ENCODE assay signal across 9 cellular contexts in the genomic region with DNA sequence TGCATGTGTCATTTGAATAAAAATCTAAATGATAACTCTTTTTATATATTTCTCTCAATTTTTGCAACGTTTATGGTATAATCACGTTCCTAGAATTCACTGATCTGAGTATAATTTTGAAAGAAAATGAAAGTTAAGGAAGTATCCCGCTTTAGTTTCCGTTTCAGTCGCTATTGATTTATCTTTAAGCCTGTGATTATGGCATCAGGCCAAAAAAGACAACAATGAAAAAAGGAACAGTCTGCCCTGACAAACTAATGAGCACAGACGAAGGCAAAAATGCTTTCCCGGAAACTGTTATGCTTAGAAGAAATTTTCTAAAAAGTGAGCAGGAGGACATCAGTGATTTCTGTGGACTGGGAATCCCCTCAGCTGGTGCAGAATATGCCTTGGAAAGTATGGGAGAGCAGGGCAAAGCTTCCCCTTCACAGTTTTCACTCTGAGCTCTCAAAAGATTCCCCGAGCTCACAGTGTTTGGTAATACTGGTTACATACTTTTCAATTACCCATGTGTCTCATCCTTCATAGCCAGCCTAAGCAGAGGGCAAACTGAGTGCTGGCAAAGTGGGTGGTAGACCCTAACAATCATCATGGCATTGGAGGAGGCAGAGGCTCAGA. TPM values are rescaled to one million over a fixed set of nuclear protein-coding genes. Genes with fewer than 3 reads are reported as not detected.
DNase-seq lines count a peak whose midpoint lies in the region; ATAC-seq, FAIRE-seq and TF ChIP-seq lines count a peak whose summit lies in the region.
"Had no signal": no experiment of that assay in that cellular context is flagged by ENCODE, and none has a peak within 500 bp of the region (broad histone marks: within the 10 kb centered on the region; RNA-seq: fewer than 3 reads in every experiment).

No MANE protein-coding gene starts in this region.

- peaks cover 55% of the 10 kb centered on the region for H3K4me1 ChIP-seq in KMS-11 (ENCODE audit: low read depth, poor library complexity, severe bottlenecking)
- peaks cover 10% of the 10 kb centered on the region for H3K4me1 ChIP-seq in endothelial cell of umbilical vein (ENCODE audit: control insufficient read depth, extremely low read depth, insufficient read depth, low read length)

- peak; percentile 88 for DNase-seq in OCI-M1 (lab: John Stamatoyannopoulos, UW)
- peak; percentile 72 for DNase-seq in endothelial cell of umbilical vein (ENCODE audit: low read depth, low spot score)
- peak; percentile 41 for DNase-seq in pulmonary artery endothelial cell (ENCODE audit: low read depth, low spot score)
- DNase-seq in RCC 7860 (ENCODE audit: low spot score): no peak
- no peak for DNase-seq in stimulated activated naive CD4-positive, alpha-beta T cell treated with Interleukin-2 at 50 U/mL for 16 hours (lab: John Stamatoyannopoulos, UW)
- DNase-seq: head of caudate nucleus had no signal

- H3K4me2 ChIP-seq in KMS-11 (peak overlapping the region; percentile 79), endothelial cell of umbilical vein (ENCODE audit: insufficient read depth, low read length) (peak overlapping the region; percentile 92)

- POLR2A ChIA-PET in endothelial cell of umbilical vein (lab: Charles Lee): no interaction called here

- H4K20me1 ChIP-seq in KMS-11 (ENCODE audit: insufficient read depth) (no peaks in the 10 kb centered on the region), endothelial cell of umbilical vein (replicated peaks; ENCODE audit: control insufficient read depth, extremely low read depth, insufficient read depth, low read length) (no peaks in the 10 kb centered on the region)

- H3K4me3 ChIP-seq in KMS-11 (IDR thresholded peaks at IDR 0.05; ENCODE audit: insufficient read depth, low read depth, low read length): no peak overlapping the region
- peak overlapping the region; percentile 16 to 62 (median 36) for H3K4me3 ChIP-seq in endothelial cell of umbilical vein (replicated peaks in 1 of 3; ENCODE audit: insufficient read depth in 1 of 3, low read depth in 1 of 3, low read length in 3 of 3)

- TF ChIP-seq CTCF in KMS-11 (conservative IDR thresholded peaks at IDR 0.05; ENCODE audit: low read depth, low read length): no peak
- no peak for TF ChIP-seq CTCF in endothelial cell of umbilical vein (IDR thresholded peaks at IDR 0.05; ENCODE audit: extremely low read depth in 1 of 2, insufficient read depth in 1 of 2, low read depth in 1 of 2, low read length in 2 of 2)

- H3K79me2 ChIP-seq in KMS-11 (ENCODE audit: insufficient read depth, low read depth) (no peaks in the 10 kb centered on the region), endothelial cell of umbilical vein (ENCODE audit: control insufficient read depth, insufficient read depth, low read length) (no peaks in the 10 kb centered on the region)

- no peaks in the 10 kb centered on the region for H3K9me3 ChIP-seq in endothelial cell of umbilical vein (replicated peaks; ENCODE audit: control insufficient read depth, insufficient read depth, low read length)

- no peak for ATAC-seq in HG02981 (IDR thresholded peaks at IDR 0.05; ENCODE audit: unreplicated experiment)
- ATAC-seq in GM21447 (IDR thresholded peaks at IDR 0.05; ENCODE audit: unreplicated experiment): no peak

- no peak for TF ChIP-seq POLR2A in endothelial cell of umbilical vein (IDR thresholded peaks at IDR 0.05; ENCODE audit: low read depth, low read length)

- no peaks in the 10 kb centered on the region for H3K27me3 ChIP-seq in KMS-11 (ENCODE audit: insufficient read depth, low read depth)
- H3K27me3 ChIP-seq in endothelial cell of umbilical vein (ENCODE audit: control insufficient read depth in 2 of 2, insufficient read depth in 2 of 2, low read length in 2 of 2): peaks cover 4% of the 10 kb centered on the region in 2 experiments

- peak overlapping the region; percentile 33 for H2AFZ ChIP-seq in KMS-11 (ENCODE audit: low read depth)
- H2AFZ ChIP-seq in endothelial cell of umbilical vein (ENCODE audit: low read depth, low read length): peak overlapping the region; percentile 43

- dilution Hi-C loops in endothelial cell of umbilical vein (cut with MboI; ENCODE audit: extremely low pct_ligation_motif_present, low sequenced_read_pairs): no loop called here

- no peaks in the 10 kb centered on the region for H3K9me1 ChIP-seq in endothelial cell of umbilical vein (replicated peaks; ENCODE audit: control insufficient read depth, extremely low read depth, insufficient read depth, low read length)

- CTCF ChIA-PET in endothelial cell of umbilical vein (lab: Charles Lee): interaction anchor here (0.7 to 2.1 kb wide), 4 partner anchors 13 to 43 kb away, joined by 3 to 9 read pairs (median 3); partner anchors contain the start of gene SDAD1

- H3K36me3 ChIP-seq in KMS-11 (ENCODE audit: insufficient read depth) (no peaks in the 10 kb centered on the region), endothelial cell of umbilical vein (ENCODE audit: control insufficient read depth in 2 of 2, extremely low read depth in 1 of 2, insufficient read depth in 2 of 2, low read length in 2 of 2) (no peaks in the 10 kb centered on the region)

- FAIRE-seq in endothelial cell of umbilical vein (lab: Jason Lieb, UNC) (peak; percentile 77), RCC 7860 (lab: Jason Lieb, UNC) (no peak)

- BruUV-seq in endothelial cell of umbilical vein (replicated peaks; lab: Mats Ljungman, UMichigan): no TSS peak

- H3K9ac ChIP-seq in KMS-11 (peak overlapping the region; percentile 45; the same call in 1 of the 2 replicates), endothelial cell of umbilical vein (replicated peaks; ENCODE audit: extremely low read depth, insufficient read depth, low read length) (peak overlapping the region; percentile 53)

- intact Hi-C loops in endothelial cell of umbilical vein (cut with micrococcal nuclease): loop anchor here (2.0 kb wide), 1 partner anchor 26 kb away; no protein-coding TSS in a partner anchor

- peak overlapping the region; percentile 65 for H3K27ac ChIP-seq in KMS-11
- peak overlapping the region; percentile 7 for H3K27ac ChIP-seq in endothelial cell of umbilical vein (ENCODE audit: insufficient read depth, low read depth, low read length)

TF ChIP-seq in endothelial cell of umbilical vein, 7 proteins besides CTCF, POLR2A, EP300 and RAD21 (continues in another document):
- TF ChIP-seq MYC (IDR thresholded peaks at IDR 0.05; ENCODE audit: low read depth, low read length) (no peak), GATA2 (IDR thresholded peaks at IDR 0.05; ENCODE audit: insufficient read depth, insufficient read length, low read depth, low read length) (no peak)

RNA-seq across cellular contexts. Expression of gene CXCL10, which starts 5.1 kb away (rescaled TPM):
- total RNA-seq in endothelial cell of umbilical vein (not detected in 2 replicates), pulmonary artery endothelial cell (0.28 and 0.33 TPM in 2 replicates)
- polyA plus RNA-seq in endothelial cell of umbilical vein: 0.18 and 0.25 TPM in 2 replicates
- polyA plus RNA-seq in endothelial cell of umbilical vein (2011; cell fraction: cytosol; rRNA removed): 0.15 and 0.17 TPM in 2 replicates
- polyA plus RNA-seq in endothelial cell of umbilical vein (2011; cell fraction: nucleus; rRNA removed): not detected in 2 replicates
- not detected in 2 replicates for polyA plus RNA-seq in endothelial cell of umbilical vein (2012)
- not detected in 2 replicates for polyA minus RNA-seq in endothelial cell of umbilical vein
- polyA minus RNA-seq in endothelial cell of umbilical vein (2011; cell fraction: cytosol; rRNA and poly(A)+ RNA removed): not detected
- polyA minus RNA-seq in endothelial cell of umbilical vein (2011; cell fraction: nucleus; rRNA and poly(A)+ RNA removed): not detected in 2 replicates

RNA-seq across cellular contexts. Expression of gene CXCL11, which starts 7.5 kb away (rescaled TPM):
- 0.55 and 1.1 TPM in 2 replicates for total RNA-seq in endothelial cell of umbilical vein
- polyA plus RNA-seq in endothelial cell of umbilical vein: 0.91 and 1.0 TPM in 2 replicates
- polyA plus RNA-seq in endothelial cell of umbilical vein (2011; cell fraction: cytosol; rRNA removed): 0.90 and 1.3 TPM in 2 replicates
- 0.14 and 0.36 TPM in 2 replicates for polyA plus RNA-seq in endothelial cell of umbilical vein (2011; cell fraction: nucleus; rRNA removed)
- polyA plus RNA-seq in endothelial cell of umbilical vein (2012): 1.9 and 4.0 TPM in 2 replicates
- 0.17 and 0.74 TPM in 2 replicates for polyA minus RNA-seq in endothelial cell of umbilical vein
- not detected for polyA minus RNA-seq in endothelial cell of umbilical vein (2011; cell fraction: cytosol; rRNA and poly(A)+ RNA removed)
- not detected in 2 replicates for polyA minus RNA-seq in endothelial cell of umbilical vein (2011; cell fraction: nucleus; rRNA and poly(A)+ RNA removed)
- total RNA-seq in pulmonary artery endothelial cell: 1.9 and 2.6 TPM in 2 replicates

RNA-seq across cellular contexts. Expression of gene CXCL9, which starts 21.0 kb away (rescaled TPM):
- total RNA-seq in endothelial cell of umbilical vein: not detected in 2 replicates
- polyA plus RNA-seq in endothelial cell of umbilical vein: not detected in 2 replicates
- not detected in 2 replicates for polyA plus RNA-seq in endothelial cell of umbilical vein (2011; cell fraction: cytosol; rRNA removed)
- not detected in 2 replicates for polyA plus RNA-seq in endothelial cell of umbilical vein (2011; cell fraction: nucleus; rRNA removed)
- not detected in 2 replicates for polyA plus RNA-seq in endothelial cell of umbilical vein (2012)
- not detected in 2 replicates for polyA minus RNA-seq in endothelial cell of umbilical vein
- polyA minus RNA-seq in endothelial cell of umbilical vein (2011; cell fraction: cytosol; rRNA and poly(A)+ RNA removed): not detected
- not detected in 2 replicates for polyA minus RNA-seq in endothelial cell of umbilical vein (2011; cell fraction: nucleus; rRNA and poly(A)+ RNA removed)
- total RNA-seq in pulmonary artery endothelial cell: not detected in 2 replicates

RNA-seq across cellular contexts. Expression of gene SDAD1, which starts 37.6 kb away (rescaled TPM):
- total RNA-seq in endothelial cell of umbilical vein: 32.3 and 37.5 TPM in 2 replicates
- polyA plus RNA-seq in endothelial cell of umbilical vein: 6.0 and 7.9 TPM in 2 replicates
- 12.5 and 12.8 TPM in 2 replicates for polyA plus RNA-seq in endothelial cell of umbilical vein (2011; cell fraction: cytosol; rRNA removed)
- 18.5 and 20.3 TPM in 2 replicates for polyA plus RNA-seq in endothelial cell of umbilical vein (2011; cell fraction: nucleus; rRNA removed)
- polyA plus RNA-seq in endothelial cell of umbilical vein (2012): 21.9 and 30.5 TPM in 2 replicates
- polyA minus RNA-seq in endothelial cell of umbilical vein: 11.2 and 13.1 TPM in 2 replicates
- 9.1 TPM for polyA minus RNA-seq in endothelial cell of umbilical vein (2011; cell fraction: cytosol; rRNA and poly(A)+ RNA removed)
- polyA minus RNA-seq in endothelial cell of umbilical vein (2011; cell fraction: nucleus; rRNA and poly(A)+ RNA removed): 18.6 and 21.8 TPM in 2 replicates
- 24.4 and 26.3 TPM in 2 replicates for total RNA-seq in pulmonary artery endothelial cell

RNA-seq across cellular contexts. Expression of gene ART3, which starts 46.2 kb away (rescaled TPM):
- total RNA-seq in endothelial cell of umbilical vein (not detected in 2 replicates), pulmonary artery endothelial cell (0.07 TPM in 1 of 2 replicates, not detected in the other)
- polyA plus RNA-seq in endothelial cell of umbilical vein: not detected in 2 replicates
- 0.06 TPM in 1 of 2 replicates, not detected in the other for polyA plus RNA-seq in endothelial cell of umbilical vein (2011; cell fraction: cytosol; rRNA removed)
- not detected in 2 replicates for polyA plus RNA-seq in endothelial cell of umbilical vein (2011; cell fraction: nucleus; rRNA removed)
- not detected in 2 replicates for polyA plus RNA-seq in endothelial cell of umbilical vein (2012)
- polyA minus RNA-seq in endothelial cell of umbilical vein: 0.13 TPM in 1 of 2 replicates, not detected in the other
- not detected for polyA minus RNA-seq in endothelial cell of umbilical vein (2011; cell fraction: cytosol; rRNA and poly(A)+ RNA removed)
- not detected in 2 replicates for polyA minus RNA-seq in endothelial cell of umbilical vein (2011; cell fraction: nucleus; rRNA and poly(A)+ RNA removed)

Comparison
In these comparisons a context has a peak if more than half of its experiments do, and no peak if none do; other contexts are left out.
1. DNase-seq: peak in OCI-M1 (single experiment), endothelial cell of umbilical vein (single experiment) and pulmonary artery endothelial cell (single experiment); none in RCC 7860 (single experiment) and stimulated activated naive CD4-positive, alpha-beta T cell treated with Interleukin-2 at 50 U/mL for 16 hours (single experiment).